ENCODE assay signal across 1 cellular context in the genomic region with DNA sequence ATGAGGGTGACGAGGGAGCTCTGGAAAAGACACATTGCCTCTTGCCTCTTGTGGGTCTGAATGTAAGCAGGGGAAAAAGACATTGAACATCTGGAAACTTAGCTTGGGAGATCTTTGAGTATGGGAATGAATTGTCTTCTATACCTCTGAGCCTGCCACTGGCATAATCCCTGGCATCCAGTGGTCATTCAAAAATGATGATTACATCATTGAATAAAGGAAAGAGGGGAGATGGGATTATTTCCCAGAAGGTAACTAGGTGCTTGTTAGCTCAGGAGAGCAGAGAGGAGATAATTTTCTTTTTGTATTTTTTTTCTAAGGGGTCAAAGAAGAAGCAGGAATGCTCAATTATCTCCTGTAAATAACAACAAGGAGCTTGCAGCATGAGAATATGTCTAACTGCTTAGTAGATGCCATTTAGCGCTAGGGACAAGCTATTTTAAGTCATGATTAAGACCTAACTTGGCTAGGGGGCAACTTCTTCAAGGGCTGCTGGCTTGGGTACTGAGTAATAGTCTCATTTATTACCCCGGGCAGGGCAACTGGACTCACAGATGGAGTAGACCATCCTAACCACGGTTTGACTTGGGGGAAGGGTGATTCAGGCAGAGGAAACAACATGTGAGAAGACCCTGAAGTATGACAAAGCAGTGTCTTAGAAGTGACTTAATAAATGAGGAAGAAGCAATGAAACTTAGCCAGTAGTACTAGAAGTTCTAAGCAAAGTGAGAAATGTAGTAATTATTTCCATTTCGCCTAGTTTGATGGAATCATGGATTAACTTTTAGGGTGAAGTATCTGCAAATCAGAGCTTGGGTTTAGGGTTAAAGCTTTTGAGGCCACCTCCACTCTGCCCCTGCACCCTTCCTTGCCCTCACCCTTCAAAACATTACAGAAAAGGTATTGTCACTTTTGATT.
TF ChIP-seq lines count a peak whose summit lies in the region.

No MANE protein-coding gene starts in this region.

TF ChIP-seq in GM12878, 131 proteins besides CTCF, POLR2A, EP300 and RAD21 (continued from another document and continues in another):
- TF ChIP-seq, protein P1, sequence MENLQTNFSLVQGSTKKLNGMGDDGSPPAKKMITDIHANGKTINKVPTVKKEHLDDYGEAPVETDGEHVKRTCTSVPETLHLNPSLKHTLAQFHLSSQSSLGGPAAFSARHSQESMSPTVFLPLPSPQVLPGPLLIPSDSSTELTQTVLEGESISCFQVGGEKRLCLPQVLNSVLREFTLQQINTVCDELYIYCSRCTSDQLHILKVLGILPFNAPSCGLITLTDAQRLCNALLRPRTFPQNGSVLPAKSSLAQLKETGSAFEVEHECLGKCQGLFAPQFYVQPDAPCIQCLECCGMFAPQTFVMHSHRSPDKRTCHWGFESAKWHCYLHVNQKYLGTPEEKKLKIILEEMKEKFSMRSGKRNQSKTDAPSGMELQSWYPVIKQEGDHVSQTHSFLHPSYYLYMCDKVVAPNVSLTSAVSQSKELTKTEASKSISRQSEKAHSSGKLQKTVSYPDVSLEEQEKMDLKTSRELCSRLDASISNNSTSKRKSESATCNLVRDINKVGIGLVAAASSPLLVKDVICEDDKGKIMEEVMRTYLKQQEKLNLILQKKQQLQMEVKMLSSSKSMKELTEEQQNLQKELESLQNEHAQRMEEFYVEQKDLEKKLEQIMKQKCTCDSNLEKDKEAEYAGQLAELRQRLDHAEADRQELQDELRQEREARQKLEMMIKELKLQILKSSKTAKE (IDR thresholded peaks at IDR 0.05; ENCODE audit: low read depth, poor library complexity, severe bottlenecking) = no peak
- TF ChIP-seq NKRF (conservative IDR thresholded peaks at IDR 0.05) = no peak
- no peak for TF ChIP-seq RAD51 (IDR thresholded peaks at IDR 0.05)
- no peak for TF ChIP-seq SMAD5 (IDR thresholded peaks at IDR 0.05; ENCODE audit: low read depth)
- no peak for TF ChIP-seq RFX5 (IDR thresholded peaks at IDR 0.05; ENCODE audit: low read depth, low read length)
- TF ChIP-seq MAX (IDR thresholded peaks at IDR 0.05; ENCODE audit: low read depth, low read length) = no peak
- 0 out of 2 replicates have a peak, but pooled peaks have one; percentile 6 for TF ChIP-seq NR2F1 (conservative IDR thresholded peaks at IDR 0.05)
- TF ChIP-seq CBX5 (IDR thresholded peaks at IDR 0.05; ENCODE audit: low read depth) = no peak
- TF ChIP-seq ZBTB11 (CRISPR knock-in tag; IDR thresholded peaks at IDR 0.05) = no peak
- no peak for TF ChIP-seq EGR1 (IDR thresholded peaks at IDR 0.05; ENCODE audit: borderline replicate concordance in 1 of 2, low read depth in 2 of 2, low read length in 2 of 2)
- TF ChIP-seq POLR2AphosphoS2 (IDR thresholded peaks at IDR 0.05; ENCODE audit: low read depth, low read length) = no peak
- TF ChIP-seq TARDBP (IDR thresholded peaks at IDR 0.05; ENCODE audit: borderline replicate concordance) = no peak
- TF ChIP-seq ZNF274 (IDR thresholded peaks at IDR 0.05; ENCODE audit: insufficient read depth, insufficient read length) = no peak
- no peak for TF ChIP-seq POLR2AphosphoS5 (IDR thresholded peaks at IDR 0.05; ENCODE audit: low read length)
- TF ChIP-seq LARP7 (IDR thresholded peaks at IDR 0.05) = 0 out of 2 replicates have a peak, but pooled peaks have one; percentile 44
- TF ChIP-seq ZZZ3 (IDR thresholded peaks at IDR 0.05; ENCODE audit: control insufficient read depth, insufficient read length, low read depth) = no peak
- TF ChIP-seq, protein P2, sequence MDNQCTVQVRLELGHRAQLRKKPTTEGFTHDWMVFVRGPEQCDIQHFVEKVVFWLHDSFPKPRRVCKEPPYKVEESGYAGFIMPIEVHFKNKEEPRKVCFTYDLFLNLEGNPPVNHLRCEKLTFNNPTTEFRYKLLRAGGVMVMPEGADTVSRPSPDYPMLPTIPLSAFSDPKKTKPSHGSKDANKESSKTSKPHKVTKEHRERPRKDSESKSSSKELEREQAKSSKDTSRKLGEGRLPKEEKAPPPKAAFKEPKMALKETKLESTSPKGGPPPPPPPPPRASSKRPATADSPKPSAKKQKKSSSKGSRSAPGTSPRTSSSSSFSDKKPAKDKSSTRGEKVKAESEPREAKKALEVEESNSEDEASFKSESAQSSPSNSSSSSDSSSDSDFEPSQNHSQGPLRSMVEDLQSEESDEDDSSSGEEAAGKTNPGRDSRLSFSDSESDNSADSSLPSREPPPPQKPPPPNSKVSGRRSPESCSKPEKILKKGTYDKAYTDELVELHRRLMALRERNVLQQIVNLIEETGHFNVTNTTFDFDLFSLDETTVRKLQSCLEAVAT (IDR thresholded peaks at IDR 0.05) = peak; percentile 40; the same call in 1 of the 2 replicates
- no peak for TF ChIP-seq ESRRA (IDR thresholded peaks at IDR 0.05; ENCODE audit: low read length)
- TF ChIP-seq YBX1 (IDR thresholded peaks at IDR 0.05) = 0 out of 2 replicates have a peak, but pooled peaks have one; percentile 16
- TF ChIP-seq, protein P3, sequence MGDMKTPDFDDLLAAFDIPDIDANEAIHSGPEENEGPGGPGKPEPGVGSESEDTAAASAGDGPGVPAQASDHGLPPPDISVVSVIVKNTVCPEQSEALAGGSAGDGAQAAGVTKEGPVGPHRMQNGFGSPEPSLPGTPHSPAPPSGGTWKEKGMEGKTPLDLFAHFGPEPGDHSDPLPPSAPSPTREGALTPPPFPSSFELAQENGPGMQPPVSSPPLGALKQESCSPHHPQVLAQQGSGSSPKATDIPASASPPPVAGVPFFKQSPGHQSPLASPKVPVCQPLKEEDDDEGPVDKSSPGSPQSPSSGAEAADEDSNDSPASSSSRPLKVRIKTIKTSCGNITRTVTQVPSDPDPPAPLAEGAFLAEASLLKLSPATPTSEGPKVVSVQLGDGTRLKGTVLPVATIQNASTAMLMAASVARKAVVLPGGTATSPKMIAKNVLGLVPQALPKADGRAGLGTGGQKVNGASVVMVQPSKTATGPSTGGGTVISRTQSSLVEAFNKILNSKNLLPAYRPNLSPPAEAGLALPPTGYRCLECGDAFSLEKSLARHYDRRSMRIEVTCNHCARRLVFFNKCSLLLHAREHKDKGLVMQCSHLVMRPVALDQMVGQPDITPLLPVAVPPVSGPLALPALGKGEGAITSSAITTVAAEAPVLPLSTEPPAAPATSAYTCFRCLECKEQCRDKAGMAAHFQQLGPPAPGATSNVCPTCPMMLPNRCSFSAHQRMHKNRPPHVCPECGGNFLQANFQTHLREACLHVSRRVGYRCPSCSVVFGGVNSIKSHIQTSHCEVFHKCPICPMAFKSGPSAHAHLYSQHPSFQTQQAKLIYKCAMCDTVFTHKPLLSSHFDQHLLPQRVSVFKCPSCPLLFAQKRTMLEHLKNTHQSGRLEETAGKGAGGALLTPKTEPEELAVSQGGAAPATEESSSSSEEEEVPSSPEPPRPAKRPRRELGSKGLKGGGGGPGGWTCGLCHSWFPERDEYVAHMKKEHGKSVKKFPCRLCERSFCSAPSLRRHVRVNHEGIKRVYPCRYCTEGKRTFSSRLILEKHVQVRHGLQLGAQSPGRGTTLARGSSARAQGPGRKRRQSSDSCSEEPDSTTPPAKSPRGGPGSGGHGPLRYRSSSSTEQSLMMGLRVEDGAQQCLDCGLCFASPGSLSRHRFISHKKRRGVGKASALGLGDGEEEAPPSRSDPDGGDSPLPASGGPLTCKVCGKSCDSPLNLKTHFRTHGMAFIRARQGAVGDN (IDR thresholded peaks at IDR 0.05) = no peak
- peak; percentile 59 for TF ChIP-seq ZNF24 (IDR thresholded peaks at IDR 0.05)
- TF ChIP-seq CEBPB (IDR thresholded peaks at IDR 0.05; ENCODE audit: borderline replicate concordance in 1 of 2, low read depth in 2 of 2, low read length in 2 of 2) = no peak
- TF ChIP-seq E2F8 (IDR thresholded peaks at IDR 0.05; ENCODE audit: low read depth, partially characterized antibody) = no peak
- no peak for TF ChIP-seq ZBTB33 (IDR thresholded peaks at IDR 0.05)
- TF ChIP-seq GATAD2B (conservative IDR thresholded peaks at IDR 0.05; ENCODE audit: low read depth) = no peak
- peak; percentile 65 for TF ChIP-seq ATF7 (IDR thresholded peaks at IDR 0.05; ENCODE audit: low read depth)
- TF ChIP-seq SUZ12 (IDR thresholded peaks at IDR 0.05; ENCODE audit: unreplicated experiment) = no peak
- TF ChIP-seq CHD2 (IDR thresholded peaks at IDR 0.05; ENCODE audit: borderline replicate concordance, low read depth, low read length) = no peak
- no peak for TF ChIP-seq TAF1 (IDR thresholded peaks at IDR 0.05; ENCODE audit: borderline replicate concordance, low read depth, low read length)
- TF ChIP-seq E4F1 (IDR thresholded peaks at IDR 0.05; ENCODE audit: borderline replicate concordance, partially characterized antibody) = no peak
- no peak for TF ChIP-seq PML (IDR thresholded peaks at IDR 0.05; ENCODE audit: low read length)
